15 cellular contexts compared by ENCODE assay signal in the genomic region with DNA sequence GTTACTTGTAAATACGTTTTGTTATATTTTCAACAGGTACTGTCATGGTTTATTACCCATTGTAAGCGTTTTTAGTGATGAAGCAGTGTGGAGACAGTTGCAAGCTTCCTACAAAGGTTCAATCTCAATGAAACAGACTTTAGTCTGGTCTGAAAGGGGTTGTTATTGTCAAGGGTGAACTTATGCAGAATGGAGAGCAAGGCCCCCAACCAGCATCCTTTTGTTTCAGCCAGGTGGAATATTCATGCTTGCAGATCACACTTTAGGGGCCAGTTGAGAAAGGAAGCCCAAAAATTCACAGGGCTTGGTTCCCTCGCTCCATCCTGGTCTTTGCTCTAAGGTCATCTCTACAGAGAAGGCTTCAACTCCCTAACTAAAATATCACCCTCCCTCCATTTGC.
DNase-seq lines count a peak whose midpoint lies in the region; ATAC-seq and TF ChIP-seq lines count a peak whose summit lies in the region.
"Had no signal": no experiment of that assay in that cellular context is flagged by ENCODE, and none has a peak within 500 bp of the region (broad histone marks: within the 10 kb centered on the region; RNA-seq: fewer than 3 reads in every experiment).

No MANE protein-coding gene starts in this region.

- H3K27me3 ChIP-seq in H7 (ENCODE audit: control insufficient read depth, insufficient read depth, low read length) (peaks cover 24% of the 10 kb centered on the region; the same call in 1 of the 2 replicates), NT2/D1 (ENCODE audit: insufficient read depth, insufficient read length) (peaks cover 8% of the 10 kb centered on the region), iPS-15b (ENCODE audit: control insufficient read depth, insufficient read depth, low read length) (peaks cover 44% of the 10 kb centered on the region)

- peaks cover 3% of the 10 kb centered on the region for H3K27me3 Mint-ChIP-seq in neural crest cell (ENCODE audit: low read depth)

- no peaks in the 10 kb centered on the region for H3K36me3 Mint-ChIP-seq in neural crest cell (ENCODE audit: low read depth)

- ATAC-seq in HG02970 (IDR thresholded peaks at IDR 0.05; ENCODE audit: low FRiP score, unreplicated experiment) (no peak), HG03135 (IDR thresholded peaks at IDR 0.05; ENCODE audit: unreplicated experiment) (no peak), GM18520 (IDR thresholded peaks at IDR 0.05; ENCODE audit: unreplicated experiment) (no peak)

- no peak for TF ChIP-seq CTCF in neural crest cell (conservative IDR thresholded peaks at IDR 0.05)

- H3K4me3 Mint-ChIP-seq in neural crest cell: peak overlapping the region; percentile 90

- no peak overlapping the region for H3K27ac Mint-ChIP-seq in neural crest cell (ENCODE audit: unreplicated experiment)

- no peak overlapping the region for H3K9ac ChIP-seq in NT2/D1 (ENCODE audit: insufficient read length, low read depth)
- H3K9ac ChIP-seq in iPS-15b (ENCODE audit: low read depth, low read length): no peak overlapping the region

- H3K4me3 ChIP-seq in H7 (ENCODE audit: insufficient read depth, low read depth, low read length) (no peak overlapping the region), NT2/D1 (ENCODE audit: insufficient read length, low read depth) (no peak overlapping the region), iPS-15b (ENCODE audit: low read depth, low read length) (peak overlapping the region; percentile 3)
- H3K4me3 ChIP-seq: PC-9, SJCRH30 had no signal

- no peaks in the 10 kb centered on the region for H3K4me1 ChIP-seq in NT2/D1 (ENCODE audit: insufficient read depth, insufficient read length)
- H3K4me1 ChIP-seq in iPS-15b (ENCODE audit: control insufficient read depth, insufficient read depth, low read length): peaks cover 36% of the 10 kb centered on the region

- H3K9me3 Mint-ChIP-seq in neural crest cell: no peaks in the 10 kb centered on the region

- H3K4me1 Mint-ChIP-seq in neural crest cell: peaks cover 38% of the 10 kb centered on the region

- H3K36me3 ChIP-seq in H7 (replicated peaks; ENCODE audit: control insufficient read depth, insufficient read depth, low read length) (no peaks in the 10 kb centered on the region), NT2/D1 (ENCODE audit: insufficient read depth, insufficient read length, low read length) (no peaks in the 10 kb centered on the region), iPS-15b (ENCODE audit: control insufficient read depth, insufficient read depth, low read length) (no peaks in the 10 kb centered on the region)
- H3K36me3 ChIP-seq: SJCRH30 had no signal

- DNase-seq in H7 (peak; percentile 69), NT2/D1 (ENCODE audit: low read depth, low spot score) (peak; percentile 92), neural crest cell (ENCODE audit: low read depth, low spot score) (no peak)
- DNase-seq: Kasumi-1, MM.1S, NCI-H1092 treated with DMSO at 0.1 percent for 48 hours, NCI-H2081 treated with DMSO at 0.1 percent for 48 hours, NCI-H510A treated with DMSO at 0.1 percent for 48 hours, NCI-H82, PC-9, SJCRH30 had no signal

- no peaks in the 10 kb centered on the region for H3K9me3 ChIP-seq in NT2/D1 (ENCODE audit: insufficient read depth, low read length)
- H3K9me3 ChIP-seq in iPS-15b (ENCODE audit: control insufficient read depth, insufficient read depth, low read length): no peaks in the 10 kb centered on the region
- H3K9me3 ChIP-seq: SJCRH30 had no signal
